15 cellular contexts compared by ENCODE assay signal in the genomic region with DNA sequence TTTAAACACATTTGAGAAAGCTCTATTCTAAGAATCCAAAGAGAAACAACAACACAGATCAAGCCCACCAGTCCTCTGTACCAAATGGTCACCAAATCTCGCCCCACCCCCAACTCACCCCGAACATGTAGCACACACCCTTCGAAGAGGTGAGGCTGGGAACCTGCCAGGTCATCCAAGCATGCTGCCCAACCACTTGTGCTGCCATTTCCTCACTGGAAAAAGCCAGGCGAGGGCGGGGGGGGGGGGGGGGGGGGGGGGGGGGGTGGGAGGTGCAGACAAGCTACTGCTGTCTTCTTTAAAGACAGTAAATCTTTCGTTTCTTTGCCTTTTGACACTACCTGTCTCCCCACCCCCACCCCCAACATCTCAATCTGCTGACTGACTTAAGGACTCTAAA. TPM values are rescaled to one million over a fixed set of nuclear protein-coding genes. Genes with fewer than 3 reads are reported as not detected.
DNase-seq lines count a peak whose midpoint lies in the region; ATAC-seq and TF ChIP-seq lines count a peak whose summit lies in the region.
"Had no signal": no experiment of that assay in that cellular context is flagged by ENCODE, and none has a peak within 500 bp of the region (broad histone marks: within the 10 kb centered on the region; RNA-seq: fewer than 3 reads in every experiment).

No MANE protein-coding gene starts in this region.

- H3K4me1 Mint-ChIP-seq in activated naive CD4-positive, alpha-beta T cell treated with anti-CD3 and anti-CD28 coated beads, Interleukin-2, amount 10 ng/mL, durations not matched to agents 7 days and 5 days, result peaks cover 8% of the 10 kb centered on the region
- H3K4me1 Mint-ChIP-seq in WTC11 (peaks cover 51% of the 10 kb centered on the region), MCF 10A (ENCODE audit: insufficient read depth, unreplicated experiment) (no peaks in the 10 kb centered on the region)

- DNase-seq in activated naive CD4-positive, alpha-beta T cell treated with anti-CD3 and anti-CD28 coated beads, Interleukin-2, amount 10 ng/mL, durations not matched to agents 7 days and 5 days, result no peak
- no peak for DNase-seq in activated naive CD4-positive, alpha-beta T cell treated with Interleukin-2 at 50 U/mL for 16 hours
- DNase-seq in WTC11 (ENCODE audit: low spot score) (peak; percentile 30), iPS-NIHi7 (ENCODE audit: extremely low spot score) (peak; percentile 43), transverse colon (peak; percentile 55), MCF 10A (ENCODE audit: unreplicated experiment) (no peak), NCI-H446 (lab: John Stamatoyannopoulos, UW) (no peak), A673 (ENCODE audit: low spot score) (no peak)
- DNase-seq: activated naive CD4-positive, alpha-beta T cell treated with anti-CD3 and anti-CD28 coated beads for 36 hours; central memory CD4-positive, alpha-beta T cell; NCI-H1436 treated with DMSO at 0.1 percent for 48 hours; NK-92 treated with Interleukin-12 subunit alpha and Interleukin-12 subunit beta, amount 100 ng/mL, for 24 hours; SHP77 treated with DMSO at 0.1 percent for 48 hours had no signal

- H3K4me1 ChIP-seq in transverse colon (peaks cover 0 to 56% (median 16%) of the 10 kb centered on the region in 4 donors), A673 (ENCODE audit: insufficient read depth, low read length, poor library complexity, severe bottlenecking) (peaks cover 1% of the 10 kb centered on the region)

- no peak for TF ChIP-seq POLR2A in transverse colon (IDR thresholded peaks at IDR 0.05)

- WGBS in transverse colon (ENCODE audit: low coverage in 1 of 2), 2 donors, result 51% methylated on average over 2 to 6 of the region's 6 CpGs

- no peak overlapping the region for H3K4me3 Mint-ChIP-seq in activated naive CD4-positive, alpha-beta T cell treated with anti-CD3 and anti-CD28 coated beads, Interleukin-2, amount 10 ng/mL, durations not matched to agents 7 days and 5 days
- H3K4me3 Mint-ChIP-seq in WTC11 (no peak overlapping the region), MCF 10A (ENCODE audit: unreplicated experiment) (no peak overlapping the region)
- H3K4me3 Mint-ChIP-seq: activated naive CD4-positive, alpha-beta T cell treated with anti-CD3 and anti-CD28 coated beads for 36 hours had no signal

- no peaks in the 10 kb centered on the region for H3K9me3 ChIP-seq in transverse colon
- H3K9me3 ChIP-seq in A673 (ENCODE audit: low read depth, low read length, poor library complexity, severe bottlenecking), result no peaks in the 10 kb centered on the region

- H3K27ac ChIP-seq in transverse colon (peak overlapping the region in 2 of 4 donors; percentile 69 to 80), A673 (ENCODE audit: low read depth, low read length, poor library complexity, severe bottlenecking) (no peak overlapping the region)

- no peaks in the 10 kb centered on the region for H3K9me3 Mint-ChIP-seq in activated naive CD4-positive, alpha-beta T cell treated with anti-CD3 and anti-CD28 coated beads, Interleukin-2, amount 10 ng/mL, durations not matched to agents 7 days and 5 days
- H3K9me3 Mint-ChIP-seq in WTC11 (no peaks in the 10 kb centered on the region), MCF 10A (ENCODE audit: unreplicated experiment) (no peaks in the 10 kb centered on the region)
- H3K9me3 Mint-ChIP-seq: activated naive CD4-positive, alpha-beta T cell treated with anti-CD3 and anti-CD28 coated beads for 36 hours; IgD-negative memory B cell had no signal

- no peaks in the 10 kb centered on the region for H3K27me3 Mint-ChIP-seq in activated naive CD4-positive, alpha-beta T cell treated with anti-CD3 and anti-CD28 coated beads, Interleukin-2, amount 10 ng/mL, durations not matched to agents 7 days and 5 days
- no peaks in the 10 kb centered on the region for H3K27me3 Mint-ChIP-seq in WTC11 (ENCODE audit: low read depth)
- no peaks in the 10 kb centered on the region for H3K27me3 Mint-ChIP-seq in MCF 10A (ENCODE audit: insufficient read depth, unreplicated experiment)
- H3K27me3 Mint-ChIP-seq: IgD-negative memory B cell, progenitor cell of endocrine pancreas had no signal

- H3K27me3 ChIP-seq in transverse colon, result no peaks in the 10 kb centered on the region
- H3K27me3 ChIP-seq in A673 (replicated peaks; ENCODE audit: insufficient read depth, low read depth, low read length, poor library complexity), result no peaks in the 10 kb centered on the region

- no peak overlapping the region for H3K4me3 ChIP-seq in transverse colon
- no peak overlapping the region for H3K4me3 ChIP-seq in A673 (ENCODE audit: low read depth, low read length, poor library complexity, severe bottlenecking)

- no peak for TF ChIP-seq CTCF in WTC11 (IDR thresholded peaks at IDR 0.05)
- TF ChIP-seq CTCF in transverse colon (IDR thresholded peaks at IDR 0.05), result no peak
- no peak for TF ChIP-seq CTCF in MCF 10A (IDR thresholded peaks at IDR 0.05; ENCODE audit: unreplicated experiment)
- TF ChIP-seq CTCF in A673 (conservative IDR thresholded peaks at IDR 0.05; ENCODE audit: low read depth, low read length), result no peak

- POLR2A ChIA-PET in WTC11 (lab: Charles Lee) (no interaction called here), MCF 10A (lab: Yijun Ruan, JAX) (no interaction called here), A673 (lab: Charles Lee; ENCODE audit: low non-redundant PET) (no interaction called here)

- BruUV-seq in MCF 10A (replicated peaks; lab: Mats Ljungman, UMichigan), result no TSS peak
- no TSS peak for BruUV-seq in A673 (replicated peaks; lab: Mats Ljungman, UMichigan)

- intact Hi-C loops in transverse colon (cut with DNase I; ENCODE audit: low total_unique reads) (loop anchor here (1.0 kb wide), 1 partner anchor 21 kb away; no protein-coding TSS in a partner anchor), MCF 10A (cut with micrococcal nuclease) (no loop called here), A673 (cut with micrococcal nuclease; ENCODE audit: unreplicated experiment) (no loop called here)

- H3K36me3 Mint-ChIP-seq in activated naive CD4-positive, alpha-beta T cell treated with anti-CD3 and anti-CD28 coated beads, Interleukin-2, amount 10 ng/mL, durations not matched to agents 7 days and 5 days, result peaks cover 13% of the 10 kb centered on the region
- no peaks in the 10 kb centered on the region for H3K36me3 Mint-ChIP-seq in WTC11
- peaks cover 7% of the 10 kb centered on the region for H3K36me3 Mint-ChIP-seq in MCF 10A (ENCODE audit: insufficient read depth, unreplicated experiment)

- peak overlapping the region; percentile 58 for H3K27ac Mint-ChIP-seq in activated naive CD4-positive, alpha-beta T cell treated with anti-CD3 and anti-CD28 coated beads, Interleukin-2, amount 10 ng/mL, durations not matched to agents 7 days and 5 days
- H3K27ac Mint-ChIP-seq in WTC11 (peak overlapping the region; percentile 25), MCF 10A (ENCODE audit: low read depth, unreplicated experiment) (no peak overlapping the region)
- H3K27ac Mint-ChIP-seq: activated naive CD4-positive, alpha-beta T cell treated with anti-CD3 and anti-CD28 coated beads for 36 hours; IgD-negative memory B cell; progenitor cell of endocrine pancreas had no signal

- CTCF ChIA-PET in activated naive CD4-positive, alpha-beta T cell treated with anti-CD3 and anti-CD28 coated beads, Interleukin-2, amount 10 ng/mL, durations not matched to agents 7 days and 5 days (lab: Charles Lee), result no interaction called here
- CTCF ChIA-PET in WTC11 (lab: Charles Lee) (interaction anchor here (1.0 to 3.7 kb wide), 3 partner anchors 27 to 101 kb away, joined by 3 to 20 read pairs (median 5); no protein-coding TSS in a partner anchor), MCF 10A (lab: Yijun Ruan, JAX) (interaction anchor here (0.7 to 1.9 kb wide), 3 partner anchors 14 to 101 kb away, joined by 3 to 6 read pairs (median 3); no protein-coding TSS in a partner anchor), A673 (lab: Charles Lee) (no interaction called here)

- in situ Hi-C loops in transverse colon (cut with MboI; ENCODE audit: low pct_ligation_motif_present in 1 of 4, low pct_unique_long_range_greater_than_20kb in 1 of 4, low sequenced_read_pairs in 3 of 4), result no loop called here

- no peak; the same call in 1 of the 2 replicates for ATAC-seq in WTC11

- no peak for TF ChIP-seq EP300 in transverse colon (IDR thresholded peaks at IDR 0.05; ENCODE audit: low read depth)

- H3K36me3 ChIP-seq in transverse colon, result no peaks in the 10 kb centered on the region
- H3K36me3 ChIP-seq in A673 (ENCODE audit: insufficient read depth, low read length, poor library complexity, severe bottlenecking), result no peaks in the 10 kb centered on the region

TF ChIP-seq in WTC11, 78 proteins besides CTCF, POLR2A, EP300 and RAD21 (continues in another document):
- TF ChIP-seq ZNF317 (CRISPR knock-in tag; IDR thresholded peaks at IDR 0.05; ENCODE audit: borderline replicate concordance, low read depth), result no peak
- TF ChIP-seq NR2C2 (CRISPR knock-in tag; IDR thresholded peaks at IDR 0.05), result no peak
- TF ChIP-seq, protein P1, sequence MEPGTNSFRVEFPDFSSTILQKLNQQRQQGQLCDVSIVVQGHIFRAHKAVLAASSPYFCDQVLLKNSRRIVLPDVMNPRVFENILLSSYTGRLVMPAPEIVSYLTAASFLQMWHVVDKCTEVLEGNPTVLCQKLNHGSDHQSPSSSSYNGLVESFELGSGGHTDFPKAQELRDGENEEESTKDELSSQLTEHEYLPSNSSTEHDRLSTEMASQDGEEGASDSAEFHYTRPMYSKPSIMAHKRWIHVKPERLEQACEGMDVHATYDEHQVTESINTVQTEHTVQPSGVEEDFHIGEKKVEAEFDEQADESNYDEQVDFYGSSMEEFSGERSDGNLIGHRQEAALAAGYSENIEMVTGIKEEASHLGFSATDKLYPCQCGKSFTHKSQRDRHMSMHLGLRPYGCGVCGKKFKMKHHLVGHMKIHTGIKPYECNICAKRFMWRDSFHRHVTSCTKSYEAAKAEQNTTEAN (CRISPR knock-in tag; IDR thresholded peaks at IDR 0.05), result no peak
- TF ChIP-seq ZNF219 (CRISPR knock-in tag; IDR thresholded peaks at IDR 0.05; ENCODE audit: borderline replicate concordance), result no peak
- TF ChIP-seq, protein P2, sequence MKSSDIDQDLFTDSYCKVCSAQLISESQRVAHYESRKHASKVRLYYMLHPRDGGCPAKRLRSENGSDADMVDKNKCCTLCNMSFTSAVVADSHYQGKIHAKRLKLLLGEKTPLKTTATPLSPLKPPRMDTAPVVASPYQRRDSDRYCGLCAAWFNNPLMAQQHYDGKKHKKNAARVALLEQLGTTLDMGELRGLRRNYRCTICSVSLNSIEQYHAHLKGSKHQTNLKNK (CRISPR knock-in tag; IDR thresholded peaks at IDR 0.05), result no peak
- TF ChIP-seq ZNF138 (CRISPR knock-in tag; conservative IDR thresholded peaks at IDR 0.05), result no peak
- TF ChIP-seq FOXK1 (CRISPR knock-in tag; IDR thresholded peaks at IDR 0.05), result no peak
- TF ChIP-seq EMX1 (CRISPR knock-in tag; IDR thresholded peaks at IDR 0.05), result no peak
- no peak for TF ChIP-seq TEAD4 (CRISPR knock-in tag; IDR thresholded peaks at IDR 0.05)

RNA-seq across cellular contexts. Expression of a gene that starts 59.9 kb away (rescaled TPM):
- 46.9 to 53.1 TPM (median 49.3 TPM) in 3 replicates for total RNA-seq in WTC11 (2021)
- 100 to 1,000 TPM in 1 of 4 donors, 10 to 100 TPM in 3; 50.1 to 224 (median 68.8) TPM for total RNA-seq in transverse colon
- total RNA-seq in MCF 10A (2022), result 43.9 and 50.6 TPM in 2 replicates
- total RNA-seq in A673 (2021), result 46.4 and 48.4 TPM in 2 replicates

Comparison
In these comparisons a context has a peak if more than half of its experiments do, and no peak if none do; other contexts are left out.
1. DNase-seq: peak in WTC11 (single experiment), iPS-NIHi7 (single experiment) and transverse colon (single experiment); none in activated naive CD4-positive, alpha-beta T cell treated with anti-CD3 and anti-CD28 coated beads, Interleukin-2, amount 10 ng/mL, durations not matched to agents 7 days and 5 days (single experiment), activated naive CD4-positive, alpha-beta T cell treated with Interleukin-2 at 50 U/mL for 16 hours (single experiment), MCF 10A (single experiment), NCI-H446 (0 of 2) and A673 (single experiment).
2. CTCF ChIA-PET loops: an anchor here in WTC11 (1.0 to 3.7 kb wide) and MCF 10A (0.7 to 1.9 kb wide); none called in activated naive CD4-positive, alpha-beta T cell treated with anti-CD3 and anti-CD28 coated beads, Interleukin-2, amount 10 ng/mL, durations not matched to agents 7 days and 5 days and A673.